Comparison of ENCODE assay signal across 18 cellular contexts in the genomic region with DNA sequence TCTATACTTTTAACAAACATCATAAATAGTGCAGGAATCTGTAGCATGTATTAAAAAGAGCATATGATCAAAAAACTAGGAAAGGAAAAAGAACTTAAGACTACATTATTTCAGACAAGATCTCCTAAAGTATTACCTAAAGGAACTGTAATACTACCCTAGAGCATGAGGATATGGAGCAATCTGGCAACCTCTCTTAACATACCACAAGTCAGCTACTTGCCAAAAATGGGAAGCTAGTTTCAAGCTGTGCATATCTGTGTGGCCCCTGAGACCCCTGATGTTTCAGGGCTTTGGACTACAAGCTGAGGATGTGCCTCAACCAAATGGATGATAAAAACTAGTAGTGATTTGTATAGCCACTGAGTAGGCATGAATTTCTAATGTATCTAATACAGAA.
DNase-seq lines count a peak whose midpoint lies in the region; ATAC-seq and TF ChIP-seq lines count a peak whose summit lies in the region.
"Had no signal": no experiment of that assay in that cellular context is flagged by ENCODE, and none has a peak within 500 bp of the region (broad histone marks: within the 10 kb centered on the region; RNA-seq: fewer than 3 reads in every experiment).

No MANE protein-coding gene starts in this region.

- no peak for TF ChIP-seq CTCF in AG10803 (conservative IDR thresholded peaks at IDR 0.05; ENCODE audit: low read length)
- no peak for TF ChIP-seq CTCF in coronary artery (IDR thresholded peaks at IDR 0.05)

- H3K27ac ChIP-seq in coronary artery, result no peak overlapping the region
- H3K27ac ChIP-seq: SJSA1, suprapubic skin had no signal

- no peak overlapping the region for H3K4me3 ChIP-seq in AG10803 (ENCODE audit: low read length)
- H3K4me3 ChIP-seq in coronary artery, result no peak overlapping the region
- H3K4me3 ChIP-seq: SJSA1, suprapubic skin had no signal

- ATAC-seq in GM21515 (IDR thresholded peaks at IDR 0.05; ENCODE audit: unreplicated experiment) (no peak), HG02885 (IDR thresholded peaks at IDR 0.05; ENCODE audit: poor library complexity, unreplicated experiment) (no peak), HG03108 (IDR thresholded peaks at IDR 0.05; ENCODE audit: unreplicated experiment) (no peak)
- ATAC-seq: activated CD8-positive, alpha-beta T cell treated with anti-CD3 and anti-CD28 coated beads for 36 hours had no signal

- DNase-seq in AG10803 (ENCODE audit: low read depth) (peak; percentile 67), LHCN-M2 (ENCODE audit: low read depth) (peak; percentile 13), SKM-1 treated with dmso at 0.1 percent for 144 hours (lab: John Stamatoyannopoulos, UW; ENCODE audit: unreplicated experiment) (peak; percentile 47), fibroblast of peridontal ligament (ENCODE audit: extremely low read depth) (peak; percentile 86), coronary artery (ENCODE audit: low spot score) (no peak)
- DNase-seq: activated CD4-positive, CD25-positive, alpha-beta regulatory T cell; activated CD8-positive, alpha-beta T cell treated with anti-CD3 and anti-CD28 coated beads for 36 hours; activated naive CD4-positive, alpha-beta T cell treated with Interleukin-2 at 50 U/mL for 16 hours; activated T-cell treated with anti-CD3 and anti-CD28 coated beads, Interleukin-2, amount 50 U/mL, for 1 hour; NCI-H1092 treated with DMSO at 0.1 percent for 48 hours; NCI-H524 treated with DMSO at 0.1 percent for 48 hours; OCI-M1; stimulated activated CD4-positive, alpha-beta T cell treated with anti-CD3 and anti-CD28 coated beads, Interleukin-15, amount 100 ng/mL, for 24 hours had no signal
